In the genomic region with DNA sequence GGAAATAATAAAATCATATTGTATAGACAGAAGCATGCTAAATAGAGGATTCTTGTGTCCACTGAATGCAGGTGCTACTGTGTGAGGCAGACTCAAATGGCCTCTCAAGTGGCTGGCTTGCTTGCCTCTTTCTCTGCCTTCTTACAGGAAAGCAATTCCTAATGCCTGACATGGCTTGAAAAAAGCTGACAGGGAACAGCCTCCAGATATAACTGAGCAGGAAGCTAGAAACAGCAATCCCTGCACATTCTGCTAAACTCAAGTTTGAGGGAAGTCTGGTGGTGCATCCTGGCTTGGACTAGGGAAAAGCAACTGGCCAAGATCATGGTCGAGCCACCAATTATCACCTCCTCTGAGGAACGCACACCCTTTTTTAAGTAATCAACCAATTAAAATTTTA, we compare ENCODE assay signal across 21 cellular contexts.
DNase-seq lines count a peak whose midpoint lies in the region; ATAC-seq and TF ChIP-seq lines count a peak whose summit lies in the region.
"Had no signal": no experiment of that assay in that cellular context is flagged by ENCODE, and none has a peak within 500 bp of the region (broad histone marks: within the 10 kb centered on the region; RNA-seq: fewer than 3 reads in every experiment).

No MANE protein-coding gene starts in this region.

- TF ChIP-seq CTCF in esophagus squamous epithelium (IDR thresholded peaks at IDR 0.05): no peak

- no peaks in the 10 kb centered on the region for H3K36me3 ChIP-seq in esophagus squamous epithelium
- H3K36me3 ChIP-seq: upper lobe of right lung had no signal

- WGBS in esophagus squamous epithelium, 2 donors: 53 to 63% methylated on average over 2 of the region's 2 CpGs

- DNase-seq in EH (ENCODE audit: low read depth) (peak; percentile 78), NCI-H226 (peak; percentile 39), esophagus squamous epithelium (lab: John Stamatoyannopoulos, UW) (no peak), renal cortical epithelial cell (ENCODE audit: low read depth) (peak; percentile 42), foreskin melanocyte (no peak), SW 1271 (lab: John Stamatoyannopoulos, UW) (no peak)
- DNase-seq: activated naive CD4-positive, alpha-beta T cell treated with Interleukin-2 at 50 U/mL for 16 hours; activated T-cell treated with anti-CD3 and anti-CD28 coated beads, Interleukin-2, amount 50 U/mL, for 4 hours; amniotic stem cell; caudate nucleus; H9; MV-4-11; NCI-H1694 treated with DMSO at 0.1 percent for 48 hours; NCI-H748 treated with DMSO at 0.1 percent for 48 hours; retina; stimulated activated CD4-positive, alpha-beta T cell treated with anti-CD3 and anti-CD28 coated beads, Interleukin-12 subunit alpha, Interleukin-12 subunit beta, amount 100 ng/mL, for 4 hours; T-helper 1 cell; upper lobe of right lung had no signal

- intact Hi-C loops in esophagus squamous epithelium (cut with DNase I): no loop called here

- H3K4me1 ChIP-seq in esophagus squamous epithelium: peaks cover 18 to 90% (median 32%) of the 10 kb centered on the region in 3 donors

- no peaks in the 10 kb centered on the region for H3K27me3 ChIP-seq in esophagus squamous epithelium
- H3K27me3 ChIP-seq: upper lobe of right lung had no signal

- no peak for TF ChIP-seq POLR2A in esophagus squamous epithelium (IDR thresholded peaks at IDR 0.05)

- no peaks in the 10 kb centered on the region for H3K9me3 ChIP-seq in esophagus squamous epithelium
- H3K9me3 ChIP-seq: upper lobe of right lung had no signal

- H3K4me3 ChIP-seq in esophagus squamous epithelium: no peak overlapping the region
- H3K4me3 ChIP-seq: upper lobe of right lung had no signal

- no peak for ATAC-seq in HG02588 (IDR thresholded peaks at IDR 0.05; ENCODE audit: unreplicated experiment)
- ATAC-seq: activated T-cell treated with anti-CD3 and anti-CD28 coated beads, Interleukin-2, amount 50 U/mL, for 4 hours had no signal

- H3K27ac ChIP-seq in esophagus squamous epithelium: peak overlapping the region in 3 of 4 donors; percentile 23 to 60 (median 45)
- H3K27ac ChIP-seq: epithelial cell of prostate, KMS-11, upper lobe of right lung had no signal

Comparison
In these comparisons a context has a peak if more than half of its experiments do, and no peak if none do; other contexts are left out.
1. DNase-seq: peak in EH (single experiment), NCI-H226 (single experiment) and renal cortical epithelial cell (single experiment); none in esophagus squamous epithelium (single experiment), foreskin melanocyte (single experiment) and SW 1271 (0 of 2).